ENCODE assay signal across 10 cellular contexts in the genomic region with DNA sequence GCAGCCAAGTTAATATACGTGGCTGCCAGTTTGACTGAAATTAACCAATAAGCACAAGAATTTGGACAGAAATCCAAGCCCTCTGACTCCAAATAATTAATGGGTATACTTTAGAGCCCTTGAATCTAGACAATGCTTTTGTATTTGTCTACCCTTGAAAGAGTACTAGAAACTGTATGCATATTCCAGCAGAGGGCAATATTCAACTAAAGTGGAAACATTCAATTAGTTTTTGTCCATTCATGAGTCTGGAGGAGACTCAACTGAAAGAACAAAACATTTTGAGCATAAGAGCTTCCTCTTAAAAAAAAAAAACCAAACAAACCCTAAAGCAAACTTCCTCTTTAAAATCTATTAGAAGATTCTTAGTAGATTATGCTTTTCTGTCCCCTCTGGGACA.
DNase-seq lines count a peak whose midpoint lies in the region; ATAC-seq, FAIRE-seq and TF ChIP-seq lines count a peak whose summit lies in the region.
"Had no signal": no experiment of that assay in that cellular context is flagged by ENCODE, and none has a peak within 500 bp of the region (broad histone marks: within the 10 kb centered on the region; RNA-seq: fewer than 3 reads in every experiment).

No MANE protein-coding gene starts in this region.

- H3K14ac ChIP-seq in IMR-90 (replicated peaks; ENCODE audit: low read depth, low read length), result no peak overlapping the region

- no peak overlapping the region for H3K18ac ChIP-seq in IMR-90 (ENCODE audit: low read depth, low read length)

- no peak overlapping the region for H3K23ac ChIP-seq in IMR-90 (ENCODE audit: low read depth, low read length)

- H3K4me3 ChIP-seq in IMR-90 (ENCODE audit: insufficient read depth, low read depth, low read length) (no peak overlapping the region), kidney (ENCODE audit: low read length in 2 of 2) (no peak overlapping the region)
- H3K4me3 ChIP-seq: SJCRH30 had no signal

- TF ChIP-seq POLR2A in IMR-90 (IDR thresholded peaks at IDR 0.05; ENCODE audit: low read depth, low read length), result no peak

- no peak overlapping the region for H3K27ac ChIP-seq in IMR-90 (ENCODE audit: insufficient read depth, low read length)
- H3K27ac ChIP-seq in kidney (ENCODE audit: low read depth in 2 of 2, low read length in 2 of 2), result no peak overlapping the region
- H3K27ac ChIP-seq: SJCRH30 had no signal

- no peak overlapping the region for H3K56ac ChIP-seq in IMR-90 (ENCODE audit: extremely low read depth, insufficient read depth, low read length)

- no peak overlapping the region for H3K4me2 ChIP-seq in IMR-90 (ENCODE audit: low read depth, low read length)

- TF ChIP-seq CTCF in IMR-90 (conservative IDR thresholded peaks at IDR 0.05; ENCODE audit: low read depth, low read length), result peak; percentile 47
- TF ChIP-seq CTCF in kidney (IDR thresholded peaks at IDR 0.05; ENCODE audit: borderline replicate concordance, extremely low read depth, insufficient read depth), result no peak

- ATAC-seq in IMR-90 (ENCODE audit: low read depth) (peak; percentile 65), SK-N-SH treated with all-trans-retinoic acid at 6 μM for 48 hours (0 out of 3 replicates have a peak, but pooled peaks have one; percentile 51), GM18861 (IDR thresholded peaks at IDR 0.05; ENCODE audit: unreplicated experiment) (no peak), HG03280 (IDR thresholded peaks at IDR 0.05; ENCODE audit: unreplicated experiment) (no peak)

- no peak overlapping the region for H2BK15ac ChIP-seq in IMR-90 (ENCODE audit: low read depth, low read length)

- H2BK120ac ChIP-seq in IMR-90 (ENCODE audit: low read depth, low read length), result no peak overlapping the region

- no peaks in the 10 kb centered on the region for H4K20me1 ChIP-seq in IMR-90 (ENCODE audit: insufficient read depth, low read length)

- dilution Hi-C loops in IMR-90 (cut with HindIII; ENCODE audit: low sequenced_read_pairs, unreplicated experiment), result loop anchor here (25.0 kb wide), 1 partner anchor 197 kb away; no protein-coding TSS in a partner anchor

- peaks cover 0 to 12% of the 10 kb centered on the region in 2 experiments; a peak in 2 of 4 replicates for H3K79me1 ChIP-seq in IMR-90 (ENCODE audit: low read depth in 1 of 2, low read length in 2 of 2)

- FAIRE-seq in kidney (lab: Jason Lieb, UNC), result peak; percentile 92

- TF ChIP-seq RAD21 in IMR-90 (IDR thresholded peaks at IDR 0.05; ENCODE audit: low read length), result peak; percentile 35

- H3K9me1 ChIP-seq in IMR-90 (ENCODE audit: insufficient read depth, low read length), result peaks cover 3% of the 10 kb centered on the region

- no peak overlapping the region for H2BK20ac ChIP-seq in IMR-90 (ENCODE audit: low read depth, low read length)

- H3K9ac ChIP-seq in IMR-90 (ENCODE audit: low read depth, low read length), result no peak overlapping the region
- no peak overlapping the region for H3K9ac ChIP-seq in kidney (ENCODE audit: low read length in 2 of 2)

- no peak overlapping the region for H4K5ac ChIP-seq in IMR-90 (ENCODE audit: low read depth, low read length)

- H2BK5ac ChIP-seq in IMR-90 (ENCODE audit: low read depth, low read length, poor library complexity, severe bottlenecking), result no peak overlapping the region

- no peak overlapping the region for H2AK5ac ChIP-seq in IMR-90 (ENCODE audit: low read depth, low read length)

- no peaks in the 10 kb centered on the region for H3K27me3 ChIP-seq in IMR-90 (ENCODE audit: control insufficient read depth, insufficient read depth, low read length)
- H3K27me3 ChIP-seq: SJCRH30 had no signal

- WGBS in IMR-90 (ENCODE audit: extremely low coverage in 2 of 2, insufficient read length in 1 of 2), 2 experiments, result no CpG with 5 or more reads among the region's 1 CpG

- POLR2A ChIA-PET in IMR-90 (lab: Charles Lee; ENCODE audit: unreplicated experiment), result no interaction called here

- H4K91ac ChIP-seq in IMR-90 (ENCODE audit: insufficient read depth, low read depth, low read length), result no peak overlapping the region

- in situ Hi-C loops in IMR-90 (cut with MboI; ENCODE audit: low sequenced_read_pairs), result no loop called here

- H2AFZ ChIP-seq in IMR-90 (replicated peaks; ENCODE audit: low read length, poor library complexity), result no peak overlapping the region

- H3K4ac ChIP-seq in IMR-90 (ENCODE audit: low read depth, low read length), result no peak overlapping the region

- H3K9me3 ChIP-seq in IMR-90 (ENCODE audit: control insufficient read depth, insufficient read depth, low read length) (no peaks in the 10 kb centered on the region), kidney (ENCODE audit: control insufficient read depth in 1 of 2, low read length in 2 of 2) (no peaks in the 10 kb centered on the region)
- H3K9me3 ChIP-seq: SJCRH30 had no signal

- DNase-seq in AML-193 (lab: John Stamatoyannopoulos, UW) (peak; percentile 57 to 75), IMR-90 (peak; percentile 53), kidney (no peak), T1000 (lab: John Stamatoyannopoulos, UW) (no peak)
- DNase-seq in activated naive CD4-positive, alpha-beta T cell treated with anti-CD3 and anti-CD28 coated beads, Interleukin-2, amount 50 U/mL, for 16 hours, result no peak
- DNase-seq: activated naive CD4-positive, alpha-beta T cell treated with anti-CD3 and anti-CD28 coated beads for 36 hours had no signal

- peaks cover 6% of the 10 kb centered on the region; the same call in 1 of the 2 replicates for H3K36me3 ChIP-seq in IMR-90 (ENCODE audit: control insufficient read depth, insufficient read depth, low read length)
- no peaks in the 10 kb centered on the region for H3K36me3 ChIP-seq in kidney (ENCODE audit: control insufficient read depth in 1 of 2, insufficient read depth in 2 of 2, low read length in 2 of 2)
- H3K36me3 ChIP-seq: SJCRH30 had no signal

- intact Hi-C loops in IMR-90 (cut with micrococcal nuclease) (loop anchor here (2.0 kb wide), 1 partner anchor 43 kb away; no protein-coding TSS in a partner anchor), kidney (cut with DNase I) (no loop called here)

- CTCF ChIA-PET in IMR-90 (lab: Yijun Ruan, JAX), result interaction anchor here (0.9 to 1.0 kb wide), 2 partner anchors 23 to 31 kb away, joined by 3 to 4 read pairs; no protein-coding TSS in a partner anchor

- BruUV-seq in IMR-90 (replicated peaks; lab: Mats Ljungman, UMichigan), result no TSS peak

- no peaks in the 10 kb centered on the region for H3K4me1 ChIP-seq in IMR-90 (ENCODE audit: control insufficient read depth, insufficient read depth, low read length)
- no peaks in the 10 kb centered on the region for H3K4me1 ChIP-seq in kidney (ENCODE audit: control insufficient read depth in 1 of 2, insufficient read depth in 1 of 2, low read depth in 1 of 2, low read length in 2 of 2)

- no peak overlapping the region for H2AK9ac ChIP-seq in IMR-90 (replicated peaks; ENCODE audit: low read depth, low read length, poor library complexity)

- H4K8ac ChIP-seq in IMR-90 (ENCODE audit: low read depth in 2 of 2, low read length in 2 of 2), result no peak overlapping the region

TF ChIP-seq in IMR-90, 13 proteins besides CTCF, POLR2A, EP300 and RAD21:
- no peak for TF ChIP-seq RFX5 (IDR thresholded peaks at IDR 0.05; ENCODE audit: low read depth, low read length)
- TF ChIP-seq SMC3 (IDR thresholded peaks at IDR 0.05; ENCODE audit: low read depth, low read length), result 0 out of 2 replicates have a peak, but pooled peaks have one; percentile 25

TF ChIP-seq in SK-N-SH treated with all-trans-retinoic acid at 6 μM for 48 hours, 23 proteins besides CTCF, POLR2A, EP300 and RAD21 (continues in another document):
- TF ChIP-seq ISL1 (CRISPR knock-in tag; IDR thresholded peaks at IDR 0.05) (no peak), SNAI2 (CRISPR knock-in tag; IDR thresholded peaks at IDR 0.05) (no peak), PPARA (CRISPR knock-in tag; IDR thresholded peaks at IDR 0.05; ENCODE audit: borderline replicate concordance) (no peak), ZNF8 (CRISPR knock-in tag; IDR thresholded peaks at IDR 0.05) (no peak), GLIS3 (CRISPR knock-in tag; IDR thresholded peaks at IDR 0.05) (no peak), TOX (CRISPR knock-in tag; IDR thresholded peaks at IDR 0.05; ENCODE audit: borderline replicate concordance) (no peak), ZNF565 (CRISPR knock-in tag; conservative IDR thresholded peaks at IDR 0.05; ENCODE audit: low read depth) (no peak), OSR1 (CRISPR knock-in tag; IDR thresholded peaks at IDR 0.05) (no peak), CSDC2 (CRISPR knock-in tag; IDR thresholded peaks at IDR 0.05) (no peak), ZC3H10 (CRISPR knock-in tag; IDR thresholded peaks at IDR 0.05) (no peak), TCF4 (CRISPR knock-in tag; IDR thresholded peaks at IDR 0.05; ENCODE audit: borderline replicate concordance) (no peak)
- TF ChIP-seq, protein P1, sequence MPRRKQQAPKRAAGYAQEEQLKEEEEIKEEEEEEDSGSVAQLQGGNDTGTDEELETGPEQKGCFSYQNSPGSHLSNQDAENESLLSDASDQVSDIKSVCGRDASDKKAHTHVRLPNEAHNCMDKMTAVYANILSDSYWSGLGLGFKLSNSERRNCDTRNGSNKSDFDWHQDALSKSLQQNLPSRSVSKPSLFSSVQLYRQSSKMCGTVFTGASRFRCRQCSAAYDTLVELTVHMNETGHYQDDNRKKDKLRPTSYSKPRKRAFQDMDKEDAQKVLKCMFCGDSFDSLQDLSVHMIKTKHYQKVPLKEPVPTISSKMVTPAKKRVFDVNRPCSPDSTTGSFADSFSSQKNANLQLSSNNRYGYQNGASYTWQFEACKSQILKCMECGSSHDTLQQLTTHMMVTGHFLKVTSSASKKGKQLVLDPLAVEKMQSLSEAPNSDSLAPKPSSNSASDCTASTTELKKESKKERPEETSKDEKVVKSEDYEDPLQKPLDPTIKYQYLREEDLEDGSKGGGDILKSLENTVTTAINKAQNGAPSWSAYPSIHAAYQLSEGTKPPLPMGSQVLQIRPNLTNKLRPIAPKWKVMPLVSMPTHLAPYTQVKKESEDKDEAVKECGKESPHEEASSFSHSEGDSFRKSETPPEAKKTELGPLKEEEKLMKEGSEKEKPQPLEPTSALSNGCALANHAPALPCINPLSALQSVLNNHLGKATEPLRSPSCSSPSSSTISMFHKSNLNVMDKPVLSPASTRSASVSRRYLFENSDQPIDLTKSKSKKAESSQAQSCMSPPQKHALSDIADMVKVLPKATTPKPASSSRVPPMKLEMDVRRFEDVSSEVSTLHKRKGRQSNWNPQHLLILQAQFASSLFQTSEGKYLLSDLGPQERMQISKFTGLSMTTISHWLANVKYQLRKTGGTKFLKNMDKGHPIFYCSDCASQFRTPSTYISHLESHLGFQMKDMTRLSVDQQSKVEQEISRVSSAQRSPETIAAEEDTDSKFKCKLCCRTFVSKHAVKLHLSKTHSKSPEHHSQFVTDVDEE (CRISPR knock-in tag; IDR thresholded peaks at IDR 0.05), result no peak

Comparison
In these comparisons a context has a peak if more than half of its experiments do, and no peak if none do; other contexts are left out.
1. DNase-seq: peak in AML-193 (2 of 2) and IMR-90 (single experiment); none in kidney (single experiment), activated naive CD4-positive, alpha-beta T cell treated with anti-CD3 and anti-CD28 coated beads, Interleukin-2, amount 50 U/mL, for 16 hours (single experiment) and T1000 (single experiment).
2. ATAC-seq: peak in IMR-90 (single experiment) and SK-N-SH treated with all-trans-retinoic acid at 6 μM for 48 hours (single experiment); none in GM18861 (single experiment) and HG03280 (single experiment).